In the genomic region with DNA sequence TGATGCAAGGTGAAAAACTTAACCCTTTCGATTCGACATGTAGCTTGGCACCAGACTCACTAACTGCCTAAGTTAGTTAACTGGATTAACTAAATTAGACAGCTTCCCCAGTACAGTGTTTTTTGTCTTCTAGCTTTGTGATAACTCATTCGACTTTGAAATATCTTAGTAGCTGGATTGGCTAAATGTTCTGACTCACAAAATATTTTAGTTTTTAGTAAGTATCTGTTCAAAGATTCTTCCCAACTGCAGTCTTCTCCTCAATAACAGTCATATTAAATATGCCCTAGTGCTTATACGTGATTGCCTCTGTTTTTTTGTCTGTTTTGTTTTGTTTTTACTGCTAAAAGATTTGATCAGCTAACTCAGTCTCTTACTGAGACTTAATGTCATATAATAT, we compare ENCODE assay signal across 14 cellular contexts.
"Had no signal": no experiment of that assay in that cellular context is flagged by ENCODE, and none has a peak within 500 bp of the region (broad histone marks: within the 10 kb centered on the region; RNA-seq: fewer than 3 reads in every experiment).

No MANE protein-coding gene starts in this region.

- H2AFZ ChIP-seq: neural progenitor cell had no signal

- H3K4me3 ChIP-seq: heart right ventricle, left ventricle myocardium inferior, neural progenitor cell, pancreas had no signal

- H3K4me1 ChIP-seq: heart right ventricle, left ventricle myocardium inferior, pancreas had no signal

- H3K27me3 ChIP-seq: heart right ventricle, neural progenitor cell, pancreas had no signal

- H3K9ac ChIP-seq: neural progenitor cell had no signal

- DNase-seq: activated B cell treated with CpG ODN at 0.5 μM for 24 hours; activated CD4-positive, alpha-beta T cell treated with anti-CD3 and anti-CD28 coated beads, Interleukin-2, amount 10 ng/mL, durations not matched to agents 7 days and 5 days; activated naive CD4-positive, alpha-beta T cell treated with anti-CD3 and anti-CD28 coated beads, Interleukin-2, amount 50 U/mL, for 16 hours; endodermal cell; erythroblast; heart right ventricle; left ventricle myocardium inferior; pancreas; stimulated activated CD4-positive, alpha-beta T cell treated with anti-CD3 and anti-CD28 coated beads, Interleukin-15, amount 100 ng/mL, for 24 hours; stimulated activated CD4-positive, alpha-beta T cell treated with anti-CD3 and anti-CD28 coated beads, Interleukin-4, amount 100 ng/mL, for 4 hours; stimulated activated naive CD8-positive, alpha-beta T cell treated with anti-CD3 and anti-CD28 coated beads, Interleukin-15, amount 100 ng/mL, for 72 hours had no signal

- H3K36me3 ChIP-seq: heart right ventricle, left ventricle myocardium inferior, neural progenitor cell, pancreas had no signal

- FAIRE-seq: frontal cortex, keratinocyte, pancreas had no signal

- ATAC-seq: heart right ventricle; pancreas; stimulated activated naive CD8-positive, alpha-beta T cell treated with anti-CD3 and anti-CD28 coated beads, Interleukin-15, amount 100 ng/mL, for 72 hours had no signal

- H3K9me3 ChIP-seq: heart right ventricle, left ventricle myocardium inferior, pancreas had no signal

- H3K27ac ChIP-seq: heart right ventricle, left ventricle myocardium inferior, neural progenitor cell, pancreas had no signal

- H3K4me2 ChIP-seq: neural progenitor cell had no signal
